In the genomic region with DNA sequence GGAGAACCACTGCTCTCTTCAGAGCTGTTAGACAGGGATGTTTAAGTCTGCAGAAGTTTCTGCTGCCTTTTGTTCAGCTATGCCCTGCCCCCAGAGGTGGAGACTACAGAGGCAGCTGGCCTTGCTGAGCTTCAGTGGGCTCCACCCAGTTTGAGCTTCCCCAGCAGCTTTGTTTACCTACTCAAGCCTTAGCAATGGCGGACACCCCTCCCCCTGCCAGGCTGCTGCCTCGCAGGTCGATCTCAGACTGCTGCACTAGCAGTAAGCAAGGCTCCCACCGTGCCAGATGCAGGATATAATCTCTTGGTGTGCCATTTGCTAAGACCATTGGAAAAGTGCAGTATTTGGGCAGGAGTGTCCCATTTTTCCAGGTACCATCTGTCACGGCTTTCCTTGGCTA, we compare ENCODE assay signal across 5 cellular contexts.
DNase-seq lines count a peak whose midpoint lies in the region; ATAC-seq, FAIRE-seq and TF ChIP-seq lines count a peak whose summit lies in the region.
"Not testable (repeated sequence)": the region's sequence is repeated elsewhere in the genome, so short reads cannot be mapped to it uniquely, and the experiment has no call there.

No MANE protein-coding gene starts in this region.

- not testable (repeated sequence) for H3K9me3 ChIP-seq in HepG2 (ENCODE audit: low read length)

- ATAC-seq in HepG2: not testable (repeated sequence)

- peak overlapping the region; percentile 51 for H3K4me2 ChIP-seq in HepG2 (ENCODE audit: low read depth, low read length)

- H2AFZ ChIP-seq in HepG2 (ENCODE audit: low read length): not testable (repeated sequence)

- in situ Hi-C loops in HepG2 (cut with HindIII; ENCODE audit: extremely low pct_ligation_motif_present, low pct_unique_long_range_greater_than_20kb): not testable (repeated sequence)

- WGBS in HepG2 (ENCODE audit: low lambda C conversion rate): 0% methylated on average over 1 of the region's 5 CpGs

- not testable (repeated sequence) for H3K27ac ChIP-seq in HepG2 (ENCODE audit: extremely low read length, insufficient read depth, low read length)

- not testable (repeated sequence) for H4K20me1 ChIP-seq in HepG2 (ENCODE audit: insufficient read depth, low read length)

- H3K79me2 ChIP-seq in HepG2 (ENCODE audit: insufficient read depth, low read length): not testable (repeated sequence)

- not testable (repeated sequence) for BruUV-seq in HepG2 (replicated peaks; lab: Mats Ljungman, UMichigan)

- TF ChIP-seq POLR2A in HepG2 (IDR thresholded peaks at IDR 0.05; ENCODE audit: insufficient read depth in 1 of 2, low read depth in 2 of 2, low read length in 2 of 2): not testable (repeated sequence)

- DNase-seq in DMS53 (lab: John Stamatoyannopoulos, UW) (peak; percentile 49), NCI-H2171 treated with DMSO at 0.1 percent for 48 hours (lab: John Stamatoyannopoulos, UW) (peak; percentile 1), NCI-H748 (lab: John Stamatoyannopoulos, UW; ENCODE audit: unreplicated experiment) (peak; percentile 45), SHP77 (lab: John Stamatoyannopoulos, UW) (peak; percentile 4 to 20), HepG2 (ENCODE audit: low spot score) (peak; percentile 28)

- TF ChIP-seq CTCF in HepG2 (CRISPR knock-in tag; IDR thresholded peaks at IDR 0.05): not testable (repeated sequence)

- not testable (repeated sequence) for TF ChIP-seq RAD21 in HepG2 (CRISPR knock-in tag; IDR thresholded peaks at IDR 0.05)

- not testable (repeated sequence) for H3K36me3 ChIP-seq in HepG2 (replicated peaks in 1 of 2; ENCODE audit: control insufficient read depth in 1 of 2, insufficient read depth in 2 of 2, low read length in 2 of 2)

- H3K9ac ChIP-seq in HepG2 (ENCODE audit: insufficient read depth, low read depth, low read length): not testable (repeated sequence)

- CTCF ChIA-PET in HepG2 (lab: Yijun Ruan, JAX; ENCODE audit: low intra/inter-chr PET ratio, low total read pairs): not testable (repeated sequence)

- not testable (repeated sequence) for H3K27me3 ChIP-seq in HepG2 (ENCODE audit: control insufficient read depth in 1 of 2, insufficient read depth in 2 of 2, low read length in 2 of 2)

- TF ChIP-seq EP300 in HepG2 (IDR thresholded peaks at IDR 0.05; ENCODE audit: low read depth in 2 of 2, low read length in 2 of 2); HepG2 (CRISPR knock-in tag; IDR thresholded peaks at IDR 0.05; ENCODE audit: borderline replicate concordance): not testable (repeated sequence)

- peak overlapping the region in 2 of 3 experiments; percentile 6 to 28; a peak in 3 of 6 replicates for H3K4me3 ChIP-seq in HepG2 (replicated peaks in 1 of 3; ENCODE audit: insufficient read depth in 1 of 3, low read depth in 2 of 3, low read length in 3 of 3)

- H3K4me1 ChIP-seq in HepG2 (ENCODE audit: insufficient read depth, low read length): not testable (repeated sequence)

- intact Hi-C loops in HepG2 (cut with micrococcal nuclease; ENCODE audit: unreplicated experiment): not testable (repeated sequence)

- POLR2A ChIA-PET in HepG2 (lab: Yijun Ruan, JAX): interaction anchor here (1.2 kb wide), 1 partner anchor 246 kb away, joined by 5 read pairs; no protein-coding TSS in a partner anchor

- not testable (repeated sequence) for FAIRE-seq in HepG2 (lab: Jason Lieb, UNC)

TF ChIP-seq in HepG2, 621 proteins besides CTCF, POLR2A, EP300 and RAD21:
- TF ChIP-seq CBX5 (CRISPR knock-in tag; IDR thresholded peaks at IDR 0.05; ENCODE audit: borderline replicate concordance) (0 out of 2 replicates have a peak, but pooled peaks have one; percentile 25), SOX13 (CRISPR knock-in tag; conservative IDR thresholded peaks at IDR 0.05 in 1 of 2, IDR thresholded peaks at IDR 0.05 in 1 of 2) (peak in 1 of 2 experiments; percentile 10; a peak in 1 of 4 replicates), TARDBP (CRISPR knock-in tag; IDR thresholded peaks at IDR 0.05) (0 out of 2 replicates have a peak, but pooled peaks have one; percentile 17), YY1 (IDR thresholded peaks at IDR 0.05; ENCODE audit: insufficient read depth, insufficient replicate concordance, low read depth, low read length) (peak; percentile 41), POGZ (CRISPR knock-in tag; IDR thresholded peaks at IDR 0.05) (0 out of 2 replicates have a peak, but pooled peaks have one; percentile 36), FOXA1 (CRISPR knock-in tag; IDR thresholded peaks at IDR 0.05) (peak; percentile 67), ZMYM4 (CRISPR knock-in tag; IDR thresholded peaks at IDR 0.05) (0 out of 2 replicates have a peak, but pooled peaks have one; percentile 24), NR2F6 (CRISPR knock-in tag; IDR thresholded peaks at IDR 0.05) (0 out of 2 replicates have a peak, but pooled peaks have one; percentile 11), HOXA3 (CRISPR knock-in tag; IDR thresholded peaks at IDR 0.05) (peak; percentile 26; the same call in 1 of the 2 replicates)
- not testable (repeated sequence) for TF ChIP-seq SOX13, FOXA1, NR2F6 (IDR thresholded peaks at IDR 0.05)
- TF ChIP-seq, protein P1, sequence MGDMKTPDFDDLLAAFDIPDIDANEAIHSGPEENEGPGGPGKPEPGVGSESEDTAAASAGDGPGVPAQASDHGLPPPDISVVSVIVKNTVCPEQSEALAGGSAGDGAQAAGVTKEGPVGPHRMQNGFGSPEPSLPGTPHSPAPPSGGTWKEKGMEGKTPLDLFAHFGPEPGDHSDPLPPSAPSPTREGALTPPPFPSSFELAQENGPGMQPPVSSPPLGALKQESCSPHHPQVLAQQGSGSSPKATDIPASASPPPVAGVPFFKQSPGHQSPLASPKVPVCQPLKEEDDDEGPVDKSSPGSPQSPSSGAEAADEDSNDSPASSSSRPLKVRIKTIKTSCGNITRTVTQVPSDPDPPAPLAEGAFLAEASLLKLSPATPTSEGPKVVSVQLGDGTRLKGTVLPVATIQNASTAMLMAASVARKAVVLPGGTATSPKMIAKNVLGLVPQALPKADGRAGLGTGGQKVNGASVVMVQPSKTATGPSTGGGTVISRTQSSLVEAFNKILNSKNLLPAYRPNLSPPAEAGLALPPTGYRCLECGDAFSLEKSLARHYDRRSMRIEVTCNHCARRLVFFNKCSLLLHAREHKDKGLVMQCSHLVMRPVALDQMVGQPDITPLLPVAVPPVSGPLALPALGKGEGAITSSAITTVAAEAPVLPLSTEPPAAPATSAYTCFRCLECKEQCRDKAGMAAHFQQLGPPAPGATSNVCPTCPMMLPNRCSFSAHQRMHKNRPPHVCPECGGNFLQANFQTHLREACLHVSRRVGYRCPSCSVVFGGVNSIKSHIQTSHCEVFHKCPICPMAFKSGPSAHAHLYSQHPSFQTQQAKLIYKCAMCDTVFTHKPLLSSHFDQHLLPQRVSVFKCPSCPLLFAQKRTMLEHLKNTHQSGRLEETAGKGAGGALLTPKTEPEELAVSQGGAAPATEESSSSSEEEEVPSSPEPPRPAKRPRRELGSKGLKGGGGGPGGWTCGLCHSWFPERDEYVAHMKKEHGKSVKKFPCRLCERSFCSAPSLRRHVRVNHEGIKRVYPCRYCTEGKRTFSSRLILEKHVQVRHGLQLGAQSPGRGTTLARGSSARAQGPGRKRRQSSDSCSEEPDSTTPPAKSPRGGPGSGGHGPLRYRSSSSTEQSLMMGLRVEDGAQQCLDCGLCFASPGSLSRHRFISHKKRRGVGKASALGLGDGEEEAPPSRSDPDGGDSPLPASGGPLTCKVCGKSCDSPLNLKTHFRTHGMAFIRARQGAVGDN (CRISPR knock-in tag; IDR thresholded peaks at IDR 0.05): peak; percentile 27; the same call in 1 of the 2 replicates
- TF ChIP-seq, protein P2, sequence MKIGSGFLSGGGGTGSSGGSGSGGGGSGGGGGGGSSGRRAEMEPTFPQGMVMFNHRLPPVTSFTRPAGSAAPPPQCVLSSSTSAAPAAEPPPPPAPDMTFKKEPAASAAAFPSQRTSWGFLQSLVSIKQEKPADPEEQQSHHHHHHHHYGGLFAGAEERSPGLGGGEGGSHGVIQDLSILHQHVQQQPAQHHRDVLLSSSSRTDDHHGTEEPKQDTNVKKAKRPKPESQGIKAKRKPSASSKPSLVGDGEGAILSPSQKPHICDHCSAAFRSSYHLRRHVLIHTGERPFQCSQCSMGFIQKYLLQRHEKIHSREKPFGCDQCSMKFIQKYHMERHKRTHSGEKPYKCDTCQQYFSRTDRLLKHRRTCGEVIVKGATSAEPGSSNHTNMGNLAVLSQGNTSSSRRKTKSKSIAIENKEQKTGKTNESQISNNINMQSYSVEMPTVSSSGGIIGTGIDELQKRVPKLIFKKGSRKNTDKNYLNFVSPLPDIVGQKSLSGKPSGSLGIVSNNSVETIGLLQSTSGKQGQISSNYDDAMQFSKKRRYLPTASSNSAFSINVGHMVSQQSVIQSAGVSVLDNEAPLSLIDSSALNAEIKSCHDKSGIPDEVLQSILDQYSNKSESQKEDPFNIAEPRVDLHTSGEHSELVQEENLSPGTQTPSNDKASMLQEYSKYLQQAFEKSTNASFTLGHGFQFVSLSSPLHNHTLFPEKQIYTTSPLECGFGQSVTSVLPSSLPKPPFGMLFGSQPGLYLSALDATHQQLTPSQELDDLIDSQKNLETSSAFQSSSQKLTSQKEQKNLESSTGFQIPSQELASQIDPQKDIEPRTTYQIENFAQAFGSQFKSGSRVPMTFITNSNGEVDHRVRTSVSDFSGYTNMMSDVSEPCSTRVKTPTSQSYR (CRISPR knock-in tag; IDR thresholded peaks at IDR 0.05; ENCODE audit: borderline replicate concordance): peak; percentile 78; the same call in 1 of the 2 replicates
